ENCODE assay signal across 7 cellular contexts in genomic region chr3:48446043-48446424, GRCh38. TPM values are rescaled to one million over a fixed set of nuclear protein-coding genes. Genes with fewer than 3 reads are reported as not detected.
DNase-seq lines count a peak whose midpoint lies in the region; ATAC-seq and TF ChIP-seq lines count a peak whose summit lies in the region.

No MANE protein-coding gene starts in this region.

- no peak for DNase-seq in HFFc6
- DNase-seq in stimulated activated naive CD8-positive, alpha-beta T cell treated with anti-CD3 and anti-CD28 coated beads, Interleukin-15, amount 100 ng/mL, for 72 hours, result no peak
- no peak for DNase-seq in kidney tubule cell (ENCODE audit: low spot score)

- peak overlapping the region; percentile 90 for H3K27ac Mint-ChIP-seq in HFFc6
- H3K27ac Mint-ChIP-seq in activated T-helper 17 cell treated with anti-CD3 and anti-CD28 coated beads, Interleukin-2, amount 50 U/mL, for 72 hours, result peak overlapping the region; percentile 65
- peak overlapping the region; percentile 91 to 94 for H3K27ac Mint-ChIP-seq in stimulated activated naive CD8-positive, alpha-beta T cell treated with anti-CD3 and anti-CD28 coated beads, Interleukin-15, amount 100 ng/mL, for 72 hours

- H3K4me3 Mint-ChIP-seq in HFFc6, result peak overlapping the region; percentile 92
- peak overlapping the region; percentile 89 for H3K4me3 Mint-ChIP-seq in activated T-helper 17 cell treated with anti-CD3 and anti-CD28 coated beads, Interleukin-2, amount 50 U/mL, for 72 hours
- peak overlapping the region; percentile 91 to 97 for H3K4me3 Mint-ChIP-seq in stimulated activated naive CD8-positive, alpha-beta T cell treated with anti-CD3 and anti-CD28 coated beads, Interleukin-15, amount 100 ng/mL, for 72 hours

- H3K27me3 Mint-ChIP-seq in HFFc6 (ENCODE audit: insufficient read depth), result peaks cover 5% of the 10 kb centered on the region; the same call in 1 of the 2 replicates
- no peaks in the 10 kb centered on the region for H3K27me3 Mint-ChIP-seq in activated T-helper 17 cell treated with anti-CD3 and anti-CD28 coated beads, Interleukin-2, amount 50 U/mL, for 72 hours
- no peaks in the 10 kb centered on the region for H3K27me3 Mint-ChIP-seq in stimulated activated naive CD8-positive, alpha-beta T cell treated with anti-CD3 and anti-CD28 coated beads, Interleukin-15, amount 100 ng/mL, for 72 hours

- TF ChIP-seq CTCF in HFFc6 (IDR thresholded peaks at IDR 0.05), result no peak

- no peak for ATAC-seq in activated T-helper 17 cell treated with anti-CD3 and anti-CD28 coated beads, Interleukin-2, amount 50 U/mL, for 72 hours (replicated peaks)
- no peak for ATAC-seq in stimulated activated naive CD8-positive, alpha-beta T cell treated with anti-CD3 and anti-CD28 coated beads, Interleukin-15, amount 100 ng/mL, for 72 hours
- no peak for ATAC-seq in HG03457 (IDR thresholded peaks at IDR 0.05; ENCODE audit: unreplicated experiment)
- no peak for ATAC-seq in GM19328 (IDR thresholded peaks at IDR 0.05; ENCODE audit: unreplicated experiment)

- peaks cover 43% of the 10 kb centered on the region for H3K4me1 Mint-ChIP-seq in HFFc6 (ENCODE audit: low read depth)
- H3K4me1 Mint-ChIP-seq in activated T-helper 17 cell treated with anti-CD3 and anti-CD28 coated beads, Interleukin-2, amount 50 U/mL, for 72 hours, result peaks cover 12% of the 10 kb centered on the region
- peaks cover 49% of the 10 kb centered on the region for H3K4me1 Mint-ChIP-seq in stimulated activated naive CD8-positive, alpha-beta T cell treated with anti-CD3 and anti-CD28 coated beads, Interleukin-15, amount 100 ng/mL, for 72 hours

- H3K36me3 Mint-ChIP-seq in HFFc6 (ENCODE audit: low read depth), result peaks cover 21% of the 10 kb centered on the region; the same call in 1 of the 2 replicates
- peaks cover 75% of the 10 kb centered on the region for H3K36me3 Mint-ChIP-seq in activated T-helper 17 cell treated with anti-CD3 and anti-CD28 coated beads, Interleukin-2, amount 50 U/mL, for 72 hours (ENCODE audit: low read depth)

- H3K4me3 ChIP-seq in iPS-18c (ENCODE audit: insufficient read depth, low read depth, low read length), result peak overlapping the region; percentile 99

- no peaks in the 10 kb centered on the region for H3K9me3 ChIP-seq in iPS-18c (ENCODE audit: control insufficient read depth, insufficient read depth, low read length)

- no peaks in the 10 kb centered on the region for H3K9me3 Mint-ChIP-seq in HFFc6
- no peaks in the 10 kb centered on the region for H3K9me3 Mint-ChIP-seq in activated T-helper 17 cell treated with anti-CD3 and anti-CD28 coated beads, Interleukin-2, amount 50 U/mL, for 72 hours
- H3K9me3 Mint-ChIP-seq in stimulated activated naive CD8-positive, alpha-beta T cell treated with anti-CD3 and anti-CD28 coated beads, Interleukin-15, amount 100 ng/mL, for 72 hours, result no peaks in the 10 kb centered on the region

RNA-seq across cellular contexts. Expression of gene ATRIP, which starts 0.5 kb away (rescaled TPM):
- 10 to 100 TPM in 1 of 6 experiments, 1 to 10 TPM in 5; 7.0 to 10.5 (median 8.2) TPM for total RNA-seq in HFFc6 (2021; fragmentation: NEBNext Ultra II Directional; extraction: Animal tissue kit (Norgen Biotek cat#: 25700))
- 10 to 100 TPM; 10.5 to 14.9 TPM for total RNA-seq in activated T-helper 17 cell treated with anti-CD3 and anti-CD28 coated beads, Interleukin-2, amount 50 U/mL, for 72 hours

RNA-seq across cellular contexts. Expression of gene TMA7, which starts 6.0 kb away (rescaled TPM):
- 100 to 1,000 TPM; 213 to 341 (median 280) TPM for total RNA-seq in HFFc6 (2021; fragmentation: NEBNext Ultra II Directional; extraction: Animal tissue kit (Norgen Biotek cat#: 25700))
- total RNA-seq in activated T-helper 17 cell treated with anti-CD3 and anti-CD28 coated beads, Interleukin-2, amount 50 U/mL, for 72 hours, result 100 to 1,000 TPM; 181 to 328 TPM

RNA-seq across cellular contexts. Expression of gene CCDC51, which starts 6.1 kb away (rescaled TPM):
- 10 to 100 TPM; 10.1 to 15.3 (median 12.5) TPM for total RNA-seq in HFFc6 (2021; fragmentation: NEBNext Ultra II Directional; extraction: Animal tissue kit (Norgen Biotek cat#: 25700))
- 10 to 100 TPM; 15.5 to 28.4 TPM for total RNA-seq in activated T-helper 17 cell treated with anti-CD3 and anti-CD28 coated beads, Interleukin-2, amount 50 U/mL, for 72 hours

RNA-seq across cellular contexts. Expression of gene PLXNB1, which starts 16.1 kb away (rescaled TPM):
- 10 to 100 TPM; 11.1 to 15.5 (median 12.8) TPM for total RNA-seq in HFFc6 (2021; fragmentation: NEBNext Ultra II Directional; extraction: Animal tissue kit (Norgen Biotek cat#: 25700))
- total RNA-seq in activated T-helper 17 cell treated with anti-CD3 and anti-CD28 coated beads, Interleukin-2, amount 50 U/mL, for 72 hours, result 1 to 10 TPM; 3.5 to 3.8 TPM

RNA-seq across cellular contexts. Expression of gene SHISA5, which starts 57.9 kb away (rescaled TPM):
- total RNA-seq in HFFc6 (2021; fragmentation: NEBNext Ultra II Directional; extraction: Animal tissue kit (Norgen Biotek cat#: 25700)), result 100 to 1,000 TPM; 266 to 286 (median 277) TPM
- total RNA-seq in activated T-helper 17 cell treated with anti-CD3 and anti-CD28 coated beads, Interleukin-2, amount 50 U/mL, for 72 hours, result 100 to 1,000 TPM; 112 to 113 TPM
